Comparison of ENCODE assay signal across 25 cellular contexts in the genomic region with DNA sequence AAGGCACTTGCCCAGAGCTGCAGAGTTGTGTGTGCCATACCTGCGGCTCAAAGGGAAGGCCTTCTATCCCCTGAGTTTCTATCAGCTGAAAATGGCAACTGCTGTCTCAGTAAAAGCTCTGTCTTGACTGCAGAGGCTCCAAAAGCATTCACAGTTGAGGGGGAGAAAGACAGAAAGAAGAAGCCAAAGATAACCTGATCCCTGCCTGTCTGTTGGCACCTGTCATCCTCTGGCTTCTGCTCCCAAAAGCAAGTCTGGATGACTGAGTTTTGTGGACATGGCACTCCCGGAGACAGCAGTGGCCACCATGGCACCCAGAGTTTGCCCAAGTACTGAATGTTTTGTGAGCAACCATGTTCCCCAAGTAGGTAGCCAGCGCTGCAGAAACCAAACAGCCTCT.
DNase-seq lines count a peak whose midpoint lies in the region; ATAC-seq, FAIRE-seq and TF ChIP-seq lines count a peak whose summit lies in the region.
"Had no signal": no experiment of that assay in that cellular context is flagged by ENCODE, and none has a peak within 500 bp of the region (broad histone marks: within the 10 kb centered on the region; RNA-seq: fewer than 3 reads in every experiment).

No MANE protein-coding gene starts in this region.

- no peak for DNase-seq in natural killer cell
- no peak for DNase-seq in natural killer cell treated with Interleukin-12 subunit alpha and Interleukin-12 subunit beta and Interleukin-15 and Interleukin-18, amount 100 ng/mL, for 72 hours (ENCODE audit: low spot score)
- DNase-seq in Panc1 (ENCODE audit: low read depth, low spot score), result no peak
- no peak for DNase-seq in type B pancreatic cell (ENCODE audit: extremely low spot score, unreplicated experiment)
- DNase-seq in frontal cortex (ENCODE audit: low spot score in 2 of 2), result no peak
- no peak for DNase-seq in NK-92 (lab: John Stamatoyannopoulos, UW; ENCODE audit: unreplicated experiment)
- DNase-seq: GM23248, H9, HFFc6, KG1, MV-4-11, NCI-H1105 treated with DMSO at 0.1 percent for 48 hours, NCI-H2029 treated with DMSO at 0.1 percent for 48 hours, NCI-H226, NCI-H510A treated with DMSO at 0.1 percent for 48 hours, NCI-H82, PC-9, SHP77 treated with DMSO at 0.1 percent for 48 hours had no signal

- no peaks in the 10 kb centered on the region for H3K9me3 Mint-ChIP-seq in natural killer cell
- H3K9me3 Mint-ChIP-seq in natural killer cell treated with Interleukin-12 subunit alpha and Interleukin-12 subunit beta and Interleukin-15 and Interleukin-18, amount 100 ng/mL, for 72 hours, result peaks cover 3% of the 10 kb centered on the region
- H3K9me3 Mint-ChIP-seq in type B pancreatic cell, result no peaks in the 10 kb centered on the region
- H3K9me3 Mint-ChIP-seq: H9, HFFc6 had no signal

- H3K27me3 Mint-ChIP-seq in natural killer cell (ENCODE audit: low read depth in 2 of 2) (no peaks in the 10 kb centered on the region), type B pancreatic cell (peaks cover 6% of the 10 kb centered on the region)
- H3K27me3 Mint-ChIP-seq in natural killer cell treated with Interleukin-12 subunit alpha and Interleukin-12 subunit beta and Interleukin-15 and Interleukin-18, amount 100 ng/mL, for 72 hours, result no peaks in the 10 kb centered on the region

- BruUV-seq in Panc1 (replicated peaks; lab: Mats Ljungman, UMichigan), result no TSS peak

- peak overlapping the region; percentile 12; the same call in 1 of the 2 replicates for H3K27ac ChIP-seq in Panc1 (ENCODE audit: low read length)
- H3K27ac ChIP-seq in neutrophil, result peak overlapping the region; percentile 21
- H3K27ac ChIP-seq: C4-2B, GM23248, PC-9, RWPE1, SK-N-MC had no signal

- H3K4me3 Mint-ChIP-seq in natural killer cell (no peak overlapping the region), type B pancreatic cell (no peak overlapping the region)
- no peak overlapping the region for H3K4me3 Mint-ChIP-seq in natural killer cell treated with Interleukin-12 subunit alpha and Interleukin-12 subunit beta and Interleukin-15 and Interleukin-18, amount 100 ng/mL, for 72 hours
- H3K4me3 Mint-ChIP-seq: H9, HFFc6 had no signal

- intact Hi-C loops in natural killer cell (cut with micrococcal nuclease) (loop anchor here (10.0 kb wide), 1 partner anchor 302 kb away; no protein-coding TSS in a partner anchor), Panc1 (cut with micrococcal nuclease; ENCODE audit: unreplicated experiment) (no loop called here)

- no peak overlapping the region for H3K4me3 ChIP-seq in Panc1 (ENCODE audit: low read depth in 2 of 2, low read length in 2 of 2)
- H3K4me3 ChIP-seq in neutrophil (ENCODE audit: low read depth in 1 of 2, low read length in 1 of 2), result no peak overlapping the region
- H3K4me3 ChIP-seq: GM23248, PC-9, SK-N-MC had no signal

- H3K27ac Mint-ChIP-seq in natural killer cell (peak overlapping the region; percentile 50 to 68), type B pancreatic cell (peak overlapping the region; percentile 36)
- no peak overlapping the region for H3K27ac Mint-ChIP-seq in natural killer cell treated with Interleukin-12 subunit alpha and Interleukin-12 subunit beta and Interleukin-15 and Interleukin-18, amount 100 ng/mL, for 72 hours
- H3K27ac Mint-ChIP-seq: H9, HFFc6 had no signal

- TF ChIP-seq CTCF in natural killer cell (IDR thresholded peaks at IDR 0.05), result no peak
- no peak for TF ChIP-seq CTCF in Panc1 (IDR thresholded peaks at IDR 0.05)
- TF ChIP-seq CTCF in neutrophil (IDR thresholded peaks at IDR 0.05), result no peak
- no peak for TF ChIP-seq CTCF in type B pancreatic cell (conservative IDR thresholded peaks at IDR 0.05)

- FAIRE-seq in frontal cortex (lab: Jason Lieb, UNC), result no peak
- FAIRE-seq: A204.1, D721Med had no signal

- no peaks in the 10 kb centered on the region for H3K9me3 ChIP-seq in Panc1 (ENCODE audit: control insufficient read depth, insufficient read depth, low read depth, low read length)
- no peaks in the 10 kb centered on the region for H3K9me3 ChIP-seq in neutrophil

- H3K4me1 Mint-ChIP-seq in natural killer cell, result peaks cover 62 to 65% of the 10 kb centered on the region in 2 donors
- H3K4me1 Mint-ChIP-seq in natural killer cell treated with Interleukin-12 subunit alpha and Interleukin-12 subunit beta and Interleukin-15 and Interleukin-18, amount 100 ng/mL, for 72 hours (ENCODE audit: low read depth in 2 of 2), result peaks cover 54 to 63% of the 10 kb centered on the region in 2 donors
- peaks cover 55% of the 10 kb centered on the region for H3K4me1 Mint-ChIP-seq in type B pancreatic cell (ENCODE audit: unreplicated experiment)

- POLR2A ChIA-PET in Panc1 (lab: Charles Lee), result no interaction called here

- no peaks in the 10 kb centered on the region for H3K36me3 ChIP-seq in Panc1 (ENCODE audit: control insufficient read depth, insufficient read depth, low read length)
- peaks cover 26% of the 10 kb centered on the region for H3K36me3 ChIP-seq in neutrophil

- no peaks in the 10 kb centered on the region for H3K36me3 Mint-ChIP-seq in natural killer cell
- H3K36me3 Mint-ChIP-seq in natural killer cell treated with Interleukin-12 subunit alpha and Interleukin-12 subunit beta and Interleukin-15 and Interleukin-18, amount 100 ng/mL, for 72 hours, result peaks cover 6% of the 10 kb centered on the region
- H3K36me3 Mint-ChIP-seq in type B pancreatic cell, result peaks cover 3% of the 10 kb centered on the region

- CTCF ChIA-PET in Panc1 (lab: Charles Lee), result interaction anchor here (0.7 kb wide), 1 partner anchor 68 kb away, joined by 4 read pairs; no protein-coding TSS in a partner anchor

- H3K27me3 ChIP-seq in Panc1 (ENCODE audit: control insufficient read depth, insufficient read depth, low read length) (no peaks in the 10 kb centered on the region), neutrophil (peaks cover 6% of the 10 kb centered on the region)

- H3K4me1 ChIP-seq in Panc1 (ENCODE audit: control insufficient read depth, insufficient read depth, low read length) (peaks cover 16% of the 10 kb centered on the region), neutrophil (ENCODE audit: control insufficient read depth in 1 of 2, insufficient read depth in 1 of 2, low read depth in 1 of 2, low read length in 1 of 2) (peaks cover 9 to 16% of the 10 kb centered on the region in 2 experiments)

- ATAC-seq in natural killer cell (no peak), Panc1 (no peak), HG02870 (IDR thresholded peaks at IDR 0.05; ENCODE audit: unreplicated experiment) (no peak)
- no peak for ATAC-seq in natural killer cell treated with Interleukin-12 subunit alpha and Interleukin-12 subunit beta and Interleukin-15 and Interleukin-18, amount 100 ng/mL, for 72 hours

- in situ Hi-C loops in Panc1 (cut with HindIII; ENCODE audit: low pct_unique_long_range_greater_than_20kb, low sequenced_read_pairs), result no loop called here

Comparison
In these comparisons a context has a peak if more than half of its experiments do, and no peak if none do; other contexts are left out.
1. H3K27ac Mint-ChIP-seq: peak in natural killer cell (2 of 2) and type B pancreatic cell (single experiment); none in natural killer cell treated with Interleukin-12 subunit alpha and Interleukin-12 subunit beta and Interleukin-15 and Interleukin-18, amount 100 ng/mL, for 72 hours (0 of 2).